In genomic region chr15:73858062-73858461, GRCh38 we compare ENCODE assay signal across 1 cellular context.
TF ChIP-seq lines count a peak whose summit lies in the region.

No MANE protein-coding gene starts in this region.

TF ChIP-seq in K562, 482 proteins besides CTCF, POLR2A, EP300 and RAD21 (continued from another document and continues in another):
- TF ChIP-seq ZNF318 (IDR thresholded peaks at IDR 0.05; ENCODE audit: borderline replicate concordance in 1 of 2, low read depth in 1 of 2) (no peak), RUNX1 (IDR thresholded peaks at IDR 0.05; ENCODE audit: low read depth) (no peak), ZC3H8 (IDR thresholded peaks at IDR 0.05) (no peak), ARNT (IDR thresholded peaks at IDR 0.05) (no peak), SP1 (CRISPR knock-in tag; IDR thresholded peaks at IDR 0.05) (no peak), BCOR (IDR thresholded peaks at IDR 0.05) (no peak), TAF1 (IDR thresholded peaks at IDR 0.05; ENCODE audit: control insufficient read depth, extremely low read depth, insufficient read depth, low read length, severe bottlenecking) (no peak), ZNF165 (CRISPR knock-in tag; IDR thresholded peaks at IDR 0.05; ENCODE audit: borderline replicate concordance) (no peak), ZNF511 (CRISPR knock-in tag; IDR thresholded peaks at IDR 0.05) (no peak), ZC3H11A (IDR thresholded peaks at IDR 0.05; ENCODE audit: low read depth, low read length) (no peak), ATF7 (IDR thresholded peaks at IDR 0.05) (peak; percentile 88), ZNF655 (CRISPR knock-in tag; IDR thresholded peaks at IDR 0.05) (no peak), ZNF766 (CRISPR knock-in tag; conservative IDR thresholded peaks at IDR 0.05) (no peak), ZNF764 (CRISPR knock-in tag; IDR thresholded peaks at IDR 0.05; ENCODE audit: low read depth) (no peak), E2F8 (IDR thresholded peaks at IDR 0.05; ENCODE audit: low read depth, partially characterized antibody) (no peak), E2F1 (CRISPR knock-in tag; IDR thresholded peaks at IDR 0.05) (no peak), ZKSCAN3 (CRISPR knock-in tag; IDR thresholded peaks at IDR 0.05) (no peak), ZNF57 (CRISPR knock-in tag; IDR thresholded peaks at IDR 0.05) (no peak), ZNF639 (CRISPR knock-in tag; conservative IDR thresholded peaks at IDR 0.05 in 1 of 2, IDR thresholded peaks at IDR 0.05 in 1 of 2) (no peak), ZNF197 (CRISPR knock-in tag; IDR thresholded peaks at IDR 0.05; ENCODE audit: low read depth) (no peak), MYC (IDR thresholded peaks at IDR 0.05; ENCODE audit: low read depth, low read length) (no peak), MYC (CRISPR knock-in tag; IDR thresholded peaks at IDR 0.05; ENCODE audit: borderline replicate concordance, low read depth) (no peak), RFX7 (CRISPR knock-in tag; IDR thresholded peaks at IDR 0.05) (no peak), ILF3 (IDR thresholded peaks at IDR 0.05; ENCODE audit: borderline replicate concordance) (no peak), EP400 (IDR thresholded peaks at IDR 0.05) (no peak), ZNF444 (CRISPR knock-in tag; IDR thresholded peaks at IDR 0.05) (no peak), ZNF224 (CRISPR knock-in tag; IDR thresholded peaks at IDR 0.05) (no peak), LCOR (CRISPR knock-in tag; IDR thresholded peaks at IDR 0.05) (no peak), ZNF280A (IDR thresholded peaks at IDR 0.05; ENCODE audit: low read depth, partially characterized antibody) (no peak), ZNF12 (CRISPR knock-in tag; IDR thresholded peaks at IDR 0.05) (no peak), IFI16 (CRISPR knock-in tag; IDR thresholded peaks at IDR 0.05) (no peak), CREB1 (IDR thresholded peaks at IDR 0.05) (no peak), CREB1 (CRISPR knock-in tag; IDR thresholded peaks at IDR 0.05) (no peak), DDX20 (tag; IDR thresholded peaks at IDR 0.05; ENCODE audit: low read depth) (no peak), RFX5 (IDR thresholded peaks at IDR 0.05; ENCODE audit: low read depth, low read length) (no peak), HSF4 (CRISPR knock-in tag; IDR thresholded peaks at IDR 0.05; ENCODE audit: borderline replicate concordance) (no peak), ERF (CRISPR knock-in tag; IDR thresholded peaks at IDR 0.05) (no peak), USF1 (CRISPR knock-in tag; IDR thresholded peaks at IDR 0.05) (peak; percentile 82), SMAD4 (CRISPR knock-in tag; conservative IDR thresholded peaks at IDR 0.05) (no peak), ZNF75A (CRISPR knock-in tag; IDR thresholded peaks at IDR 0.05) (no peak), ATF2 (CRISPR knock-in tag; IDR thresholded peaks at IDR 0.05) (no peak), CREM (IDR thresholded peaks at IDR 0.05; ENCODE audit: low read depth) (peak; percentile 64), MCM7 (IDR thresholded peaks at IDR 0.05) (no peak), JUND (IDR thresholded peaks at IDR 0.05; ENCODE audit: borderline replicate concordance, low read depth, low read length) (0 out of 2 replicates have a peak, but pooled peaks have one; percentile 14), JUND (tag; IDR thresholded peaks at IDR 0.05; ENCODE audit: borderline replicate concordance, low read depth, low read length) (no peak), CEBPG (CRISPR knock-in tag; IDR thresholded peaks at IDR 0.05) (no peak), CEBPG (tag; conservative IDR thresholded peaks at IDR 0.05 in 1 of 2, IDR thresholded peaks at IDR 0.05 in 1 of 2) (0 out of 4 replicates have a peak, but pooled peaks of 1 of the 2 experiments have one; percentile 48), SMARCA5 (IDR thresholded peaks at IDR 0.05) (no peak), TAF9B (IDR thresholded peaks at IDR 0.05; ENCODE audit: partially characterized antibody) (no peak), KDM5B (IDR thresholded peaks at IDR 0.05; ENCODE audit: insufficient replicate concordance, low read depth, low read length) (no peak), EWSR1 (IDR thresholded peaks at IDR 0.05; ENCODE audit: borderline replicate concordance, low read depth, partially characterized antibody) (no peak), HOXB6 (CRISPR knock-in tag; IDR thresholded peaks at IDR 0.05; ENCODE audit: borderline replicate concordance) (no peak)
